ENCODE assay signal across 22 cellular contexts in the genomic region with DNA sequence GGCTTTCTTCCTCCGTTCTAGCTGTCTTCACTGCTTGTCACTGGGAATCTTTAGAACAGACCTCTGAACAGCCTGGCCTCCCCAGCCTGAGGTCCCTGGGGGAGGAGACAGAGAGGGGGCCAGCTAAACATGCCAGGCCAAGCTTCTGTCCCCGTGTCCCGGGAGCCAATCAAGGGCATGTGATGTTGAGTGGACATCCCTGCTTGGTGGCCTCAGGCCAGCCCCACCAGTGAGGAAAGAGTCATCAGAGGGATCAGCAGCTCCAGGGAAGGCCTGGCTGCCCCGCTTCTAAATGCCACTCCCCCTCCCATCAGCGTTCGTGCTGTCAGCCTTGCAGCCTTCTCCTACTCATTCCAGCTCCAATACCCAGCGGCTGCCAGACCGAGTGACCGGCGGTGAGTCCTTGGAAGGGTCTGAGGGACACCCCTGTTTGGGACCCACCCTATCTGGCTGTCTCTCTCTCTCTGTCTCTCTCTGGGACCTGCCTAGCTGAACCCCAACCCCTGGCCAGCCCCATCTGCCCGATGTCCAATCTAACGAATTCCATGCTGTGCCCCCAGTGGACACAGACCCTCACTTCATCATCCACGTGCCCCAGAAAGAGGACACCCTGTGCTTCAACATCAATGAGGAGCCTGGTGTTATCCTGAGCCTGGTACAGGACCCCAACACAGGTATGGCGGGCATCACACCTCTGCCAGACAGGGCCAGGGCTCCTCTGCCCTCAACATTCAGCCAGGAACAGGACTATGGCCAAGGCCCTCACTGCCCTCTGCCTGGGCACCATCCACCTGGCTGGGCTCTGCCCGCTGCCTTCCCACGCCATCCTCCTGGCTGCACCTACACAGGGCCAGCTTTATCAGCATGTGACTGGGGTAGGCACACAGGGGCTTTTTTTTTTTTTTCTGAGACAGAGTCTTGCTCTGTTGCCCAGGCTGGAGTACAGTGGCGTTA. TPM values are rescaled to one million over a fixed set of nuclear protein-coding genes. Genes with fewer than 3 reads are reported as not detected.
A peak's percentile ranks its signal among the peaks of the same experiment; 100 is the strongest.
DNase-seq lines count a peak whose midpoint lies in the region; ATAC-seq, FAIRE-seq and TF ChIP-seq lines count a peak whose summit lies in the region.
"Had no signal": no experiment of that assay in that cellular context is flagged by ENCODE, and none has a peak within 500 bp of the region (broad histone marks: within the 10 kb centered on the region; RNA-seq: fewer than 3 reads in every experiment).

No MANE protein-coding gene starts in this region.

- H3K4me3 ChIP-seq in BLaER1 (no peak overlapping the region), RWPE2 (ENCODE audit: severe bottlenecking) (no peak overlapping the region), foreskin fibroblast (ENCODE audit: low read depth in 1 of 2, low read length in 2 of 2) (no peak overlapping the region), mesenchymal stem cell (ENCODE audit: insufficient read depth in 1 of 2, low read depth in 1 of 2, low read length in 2 of 2) (no peak overlapping the region), small intestine (ENCODE audit: low read depth in 1 of 2, low read length in 2 of 2) (no peak overlapping the region)
- H3K4me3 ChIP-seq: esophagus squamous epithelium, HAP-1, SJCRH30 had no signal

- no peak overlapping the region for H4K8ac ChIP-seq in mesenchymal stem cell (ENCODE audit: low read length)

- no peak overlapping the region for H2BK5ac ChIP-seq in mesenchymal stem cell (ENCODE audit: low read depth, low read length, poor library complexity, severe bottlenecking)

- H3K23ac ChIP-seq in mesenchymal stem cell (ENCODE audit: low read length in 2 of 2): no peak overlapping the region

- H3K79me1 ChIP-seq in mesenchymal stem cell (replicated peaks; ENCODE audit: low read length, poor library complexity, severe bottlenecking): no peaks in the 10 kb centered on the region

- no peaks in the 10 kb centered on the region for H3K27me3 ChIP-seq in BLaER1
- no peaks in the 10 kb centered on the region for H3K27me3 ChIP-seq in RWPE2 (ENCODE audit: insufficient read depth, poor library complexity, severe bottlenecking)
- H3K27me3 ChIP-seq in mesenchymal stem cell (ENCODE audit: control insufficient read depth in 1 of 2, insufficient read depth in 1 of 2, low read length in 2 of 2): peaks cover 28 to 74% of the 10 kb centered on the region in 2 experiments
- no peaks in the 10 kb centered on the region for H3K27me3 ChIP-seq in small intestine (ENCODE audit: control insufficient read depth in 2 of 2, insufficient read depth in 2 of 2, low read length in 2 of 2)
- H3K27me3 ChIP-seq: esophagus squamous epithelium, SJCRH30 had no signal

- H2AK5ac ChIP-seq in mesenchymal stem cell (ENCODE audit: low read length, severe bottlenecking): no peak overlapping the region

- no peak overlapping the region for H4K91ac ChIP-seq in mesenchymal stem cell (ENCODE audit: low read length)

- no peak overlapping the region; the same call in 1 of the 2 replicates for H3K4me2 ChIP-seq in BLaER1
- H3K4me2 ChIP-seq in mesenchymal stem cell (ENCODE audit: low read length, poor library complexity, severe bottlenecking): no peak overlapping the region

- H4K20me1 ChIP-seq in BLaER1: no peaks in the 10 kb centered on the region

- H2BK12ac ChIP-seq in mesenchymal stem cell (ENCODE audit: low read length in 2 of 2): no peak overlapping the region

- ATAC-seq in RWPE2 (ENCODE audit: low read depth) (no peak), HG03280 (IDR thresholded peaks at IDR 0.05; ENCODE audit: unreplicated experiment) (no peak)
- no peak for ATAC-seq in activated CD4-positive, CD25-positive, alpha-beta regulatory T cell treated with anti-CD3 and anti-CD28 coated beads, Interleukin-2, amount 50 U/mL, for 24 hours
- ATAC-seq: activated naive CD8-positive, alpha-beta T cell treated with anti-CD3 and anti-CD28 coated beads, Interleukin-2, amount 50 U/mL, for 24 hours; T-helper 17 cell had no signal

- no peak overlapping the region for H3K4ac ChIP-seq in mesenchymal stem cell (ENCODE audit: low read depth in 1 of 2, low read length in 2 of 2)

- H3K9me3 ChIP-seq in BLaER1 (no peaks in the 10 kb centered on the region), RWPE2 (ENCODE audit: severe bottlenecking) (no peaks in the 10 kb centered on the region), mesenchymal stem cell (ENCODE audit: control insufficient read depth, low read length) (no peaks in the 10 kb centered on the region), small intestine (ENCODE audit: control insufficient read depth, low read depth) (no peaks in the 10 kb centered on the region)
- H3K9me3 ChIP-seq: esophagus squamous epithelium, HAP-1, SJCRH30 had no signal

- no peak overlapping the region for H2BK120ac ChIP-seq in mesenchymal stem cell (ENCODE audit: low read depth, low read length)

- H3K27ac ChIP-seq in BLaER1 (peak overlapping the region; percentile 93; the same call in 1 of the 2 replicates), RWPE2 (ENCODE audit: poor library complexity, severe bottlenecking) (no peak overlapping the region), mesenchymal stem cell (ENCODE audit: low read length, poor library complexity, severe bottlenecking) (no peak overlapping the region), small intestine (ENCODE audit: low read depth in 1 of 2, low read length in 1 of 2) (no peak overlapping the region)
- H3K27ac ChIP-seq: SJCRH30 had no signal

- DNase-seq in RWPE2 (ENCODE audit: low spot score): peak; percentile 47
- DNase-seq in foreskin fibroblast: peak; percentile 11 to 43
- DNase-seq in mesenchymal stem cell: no peak
- no peak for DNase-seq in small intestine
- DNase-seq in activated CD8-positive, alpha-beta memory T cell treated with anti-CD3 and anti-CD28 coated beads for 24 hours: no peak
- DNase-seq: activated naive CD8-positive, alpha-beta T cell treated with anti-CD3 and anti-CD28 coated beads, Interleukin-2, amount 50 U/mL, for 24 hours; COR-L47; esophagus squamous epithelium; hippocampal formation; Kasumi-1; NCI-H1417; NCI-H69; nucleus accumbens; OCI-M1; SJCRH30; stimulated activated CD4-positive, alpha-beta T cell treated with anti-CD3 and anti-CD28 coated beads, Interleukin-4, amount 100 ng/mL, for 1 hour; T-helper 17 cell had no signal

- no peak overlapping the region for H2BK15ac ChIP-seq in mesenchymal stem cell (ENCODE audit: low read depth, poor library complexity, severe bottlenecking)

- TF ChIP-seq CTCF in RWPE2 (IDR thresholded peaks at IDR 0.05; ENCODE audit: poor library complexity, severe bottlenecking) (no peak), foreskin fibroblast (IDR thresholded peaks at IDR 0.05; ENCODE audit: low read depth, low read length) (no peak)

- H3K4me1 ChIP-seq in BLaER1 (peaks cover 47% of the 10 kb centered on the region), RWPE2 (ENCODE audit: insufficient read depth, poor library complexity, severe bottlenecking) (no peaks in the 10 kb centered on the region), mesenchymal stem cell (ENCODE audit: control insufficient read depth, insufficient read depth, low read depth, low read length) (peaks cover 3% of the 10 kb centered on the region), small intestine (ENCODE audit: control insufficient read depth in 2 of 2, insufficient read depth in 1 of 2, low read depth in 1 of 2, low read length in 1 of 2) (no peaks in the 10 kb centered on the region)
- H3K4me1 ChIP-seq: esophagus squamous epithelium, HAP-1, SJCRH30 had no signal

- 83% methylated on average over 15 of the region's 17 CpGs for WGBS in mesenchymal stem cell
- 68 to 78% (median 77%) methylated on average over 16 to 17 of the region's 17 CpGs for WGBS in small intestine, 3 donors

- no peak for FAIRE-seq in small intestine (lab: Jason Lieb, UNC)
- FAIRE-seq: urothelium cell line had no signal

- peak overlapping the region; percentile 11; the same call in 1 of the 2 replicates for H3K9ac ChIP-seq in BLaER1
- peak overlapping the region; percentile 49 for H3K9ac ChIP-seq in mesenchymal stem cell (ENCODE audit: low read length)

- H3K36me3 ChIP-seq in BLaER1 (no peaks in the 10 kb centered on the region), RWPE2 (ENCODE audit: low read depth) (no peaks in the 10 kb centered on the region), mesenchymal stem cell (ENCODE audit: control insufficient read depth in 1 of 2, insufficient read depth in 2 of 2, low read depth in 1 of 2, low read length in 2 of 2) (peaks cover 0 to 5% of the 10 kb centered on the region in 2 experiments), small intestine (ENCODE audit: control insufficient read depth in 2 of 2, insufficient read depth in 2 of 2, low read length in 2 of 2) (no peaks in the 10 kb centered on the region)
- H3K36me3 ChIP-seq: esophagus squamous epithelium, HAP-1, SJCRH30 had no signal

- no peak overlapping the region for H2AFZ ChIP-seq in mesenchymal stem cell (ENCODE audit: low read depth, low read length)

- H3K14ac ChIP-seq in mesenchymal stem cell (ENCODE audit: low read length in 2 of 2): no peak overlapping the region

- H3K18ac ChIP-seq in mesenchymal stem cell (ENCODE audit: low read depth in 1 of 2, low read length in 2 of 2): no peak overlapping the region

RNA-seq across cellular contexts. Expression of a gene that starts 6.6 kb away (rescaled TPM):
- 0.06 TPM for polyA plus RNA-seq in mesenchymal stem cell (2013, experiment 1 of 2)
- 0.12 TPM for polyA plus RNA-seq in mesenchymal stem cell (2013, experiment 2 of 2)
- 1 to 10 TPM in 1 of 3 donors, not detected in 2; 1.8 TPM for polyA plus RNA-seq in small intestine

RNA-seq across cellular contexts. Expression of a gene that starts 10.6 kb away (rescaled TPM):
- 0.07 TPM for polyA plus RNA-seq in mesenchymal stem cell (2013, experiment 1 of 2)
- not detected for polyA plus RNA-seq in mesenchymal stem cell (2013, experiment 2 of 2)
- under 1 TPM in 1 of 3 donors, not detected in 2; 0.13 TPM for polyA plus RNA-seq in small intestine

RNA-seq across cellular contexts. Expression of a gene that starts 17.2 kb away (rescaled TPM):
- 6.9 TPM for polyA plus RNA-seq in mesenchymal stem cell (2013, experiment 1 of 2)
- 6.8 TPM for polyA plus RNA-seq in mesenchymal stem cell (2013, experiment 2 of 2)
- 1 to 10 TPM; 3.0 to 8.5 (median 5.6) TPM for polyA plus RNA-seq in small intestine

RNA-seq across cellular contexts. Expression of a gene that starts 42.5 kb away (rescaled TPM):
- polyA plus RNA-seq in mesenchymal stem cell (2013, experiment 1 of 2): 0.80 TPM
- 0.93 TPM for polyA plus RNA-seq in mesenchymal stem cell (2013, experiment 2 of 2)
- polyA plus RNA-seq in small intestine: 1 to 10 TPM in 2 of 3 donors, under 1 TPM in 1; 0.67 to 4.9 (median 2.7) TPM

RNA-seq across cellular contexts. Expression of a gene that starts 46.9 kb away (rescaled TPM):
- 0.48 TPM for polyA plus RNA-seq in mesenchymal stem cell (2013, experiment 1 of 2)
- polyA plus RNA-seq in mesenchymal stem cell (2013, experiment 2 of 2): not detected
- polyA plus RNA-seq in small intestine: 10 to 100 TPM in 1 of 3 donors, 1 to 10 TPM in 2; 5.4 to 32.3 (median 9.4) TPM

Comparison
In these comparisons a context has a peak if more than half of its experiments do, and no peak if none do; other contexts are left out.
1. DNase-seq: peak in RWPE2 (single experiment) and foreskin fibroblast (2 of 2); none in mesenchymal stem cell (single experiment), small intestine (single experiment) and activated CD8-positive, alpha-beta memory T cell treated with anti-CD3 and anti-CD28 coated beads for 24 hours (single experiment).